9 cellular contexts compared by ENCODE assay signal in the genomic region with DNA sequence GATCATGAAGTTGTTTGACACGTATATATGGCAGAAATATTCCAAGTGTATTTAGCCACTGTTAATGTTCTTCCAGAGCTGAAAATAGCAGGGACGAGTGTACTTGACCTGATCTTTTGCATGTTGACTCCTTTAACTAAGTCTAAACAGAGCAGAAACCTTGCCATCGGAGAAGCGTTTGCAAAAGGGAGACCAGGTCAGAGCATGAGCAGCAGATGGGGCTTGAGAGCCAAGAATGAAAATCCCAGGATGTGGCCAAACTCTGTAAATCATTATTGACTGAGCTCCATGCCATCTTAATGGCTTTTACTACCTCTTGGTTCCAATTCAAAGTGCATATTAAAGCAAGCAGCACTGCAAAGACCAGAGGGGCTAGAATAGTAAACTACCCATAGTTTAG. TPM values are rescaled to one million over a fixed set of nuclear protein-coding genes. Genes with fewer than 3 reads are reported as not detected.
A peak's percentile ranks its signal among the peaks of the same experiment; 100 is the strongest.
DNase-seq lines count a peak whose midpoint lies in the region; ATAC-seq, FAIRE-seq and TF ChIP-seq lines count a peak whose summit lies in the region.
"Had no signal": no experiment of that assay in that cellular context is flagged by ENCODE, and none has a peak within 500 bp of the region (broad histone marks: within the 10 kb centered on the region; RNA-seq: fewer than 3 reads in every experiment).

No MANE protein-coding gene starts in this region.

- H3K27me3 Mint-ChIP-seq in activated T-helper 2 cell treated with anti-CD3 and anti-CD28 coated beads, Interferon-gamma antibody, Interleukin-2, Interleukin-4, amounts not matched to agents 10 μg/mL and 5 μg/mL and 100 μg/mL, durations not matched to agents 14 hours and 24 hours and 36 hours (ENCODE audit: low read depth) = peaks cover 11% of the 10 kb centered on the region

- H3K4me1 Mint-ChIP-seq in activated T-helper 2 cell treated with anti-CD3 and anti-CD28 coated beads, Interferon-gamma antibody, Interleukin-2, Interleukin-4, amounts not matched to agents 10 μg/mL and 5 μg/mL and 100 μg/mL, durations not matched to agents 14 hours and 24 hours and 36 hours (ENCODE audit: low read depth) = peaks cover 6% of the 10 kb centered on the region
- H3K4me1 Mint-ChIP-seq: activated naive CD4-positive, alpha-beta T cell treated with anti-CD3 and anti-CD28 coated beads, Interleukin-2, amount 50 U/mL, for 24 hours had no signal

- TF ChIP-seq RAD21 in A549 (conservative IDR thresholded peaks at IDR 0.05 in 1 of 2, IDR thresholded peaks at IDR 0.05 in 1 of 2) = peak; percentile 24 to 38; a peak in 2 of 5 replicates

- FAIRE-seq in A549 (lab: Jason Lieb, UNC) (no peak), keratinocyte (lab: Jason Lieb, UNC) (peak; percentile 73)

- TF ChIP-seq CTCF in A549 (IDR thresholded peaks at IDR 0.05) = no peak; the same call in 2 of the 3 replicates
- TF ChIP-seq CTCF in keratinocyte (optimal IDR thresholded peaks at IDR 0.05 in 1 of 3, IDR thresholded peaks at IDR 0.05 in 1 of 3, conservative IDR thresholded peaks at IDR 0.05 in 1 of 3; ENCODE audit: extremely low read depth in 1 of 3, insufficient read depth in 2 of 3, low read length in 3 of 3) = peak; percentile 21 to 46 (median 25)

- H3K79me2 ChIP-seq in GM23248 (ENCODE audit: insufficient read depth) = no peaks in the 10 kb centered on the region
- no peaks in the 10 kb centered on the region for H3K79me2 ChIP-seq in keratinocyte (ENCODE audit: control insufficient read depth, insufficient read depth, low read length)

- no peaks in the 10 kb centered on the region for H3K36me3 Mint-ChIP-seq in activated T-helper 2 cell treated with anti-CD3 and anti-CD28 coated beads, Interferon-gamma antibody, Interleukin-2, Interleukin-4, amounts not matched to agents 10 μg/mL and 5 μg/mL and 100 μg/mL, durations not matched to agents 14 hours and 24 hours and 36 hours (ENCODE audit: low read depth)
- H3K36me3 Mint-ChIP-seq: activated naive CD4-positive, alpha-beta T cell treated with anti-CD3 and anti-CD28 coated beads, Interleukin-2, amount 50 U/mL, for 24 hours had no signal

- H4K20me1 ChIP-seq in GM23248 (ENCODE audit: insufficient read depth) (no peaks in the 10 kb centered on the region), keratinocyte (ENCODE audit: control insufficient read depth, extremely low read depth, insufficient read depth, low read length) (no peaks in the 10 kb centered on the region)

- CTCF ChIA-PET in A549 (lab: Yijun Ruan, JAX) = interaction anchor here (0.9 kb wide), 1 partner anchor 133 kb away, joined by 3 read pairs; no protein-coding TSS in a partner anchor

- POLR2A ChIA-PET in A549 (lab: Yijun Ruan, JAX) = no interaction called here

- ATAC-seq in A549 (no peak), SK-N-SH treated with all-trans-retinoic acid at 6 μM for 48 hours (peak; percentile 92), GM18502 (IDR thresholded peaks at IDR 0.05; ENCODE audit: poor library complexity, unreplicated experiment) (no peak), HG02885 (IDR thresholded peaks at IDR 0.05; ENCODE audit: poor library complexity, unreplicated experiment) (no peak)

- no peak overlapping the region for H3K27ac ChIP-seq in A549
- peak overlapping the region; percentile 88 for H3K27ac ChIP-seq in GM23248
- no peak overlapping the region for H3K27ac ChIP-seq in keratinocyte (ENCODE audit: control insufficient read depth, insufficient read depth, low read length)

- H3K4me2 ChIP-seq in A549 (no peak overlapping the region), GM23248 (ENCODE audit: unreplicated experiment) (peak overlapping the region; percentile 91), keratinocyte (ENCODE audit: control insufficient read depth, extremely low read depth, insufficient read depth, low read depth, low read length) (no peak overlapping the region)

- H3K4me1 ChIP-seq in A549 (no peaks in the 10 kb centered on the region), GM23248 (ENCODE audit: insufficient read depth) (peaks cover 31% of the 10 kb centered on the region), keratinocyte (ENCODE audit: control insufficient read depth, extremely low read depth, insufficient read depth, low read length) (no peaks in the 10 kb centered on the region)

- no peak for TF ChIP-seq POLR2A in A549 (IDR thresholded peaks at IDR 0.05; ENCODE audit: low read length)

- H3K9ac ChIP-seq in GM23248 (peak overlapping the region; percentile 81), keratinocyte (ENCODE audit: control insufficient read depth, extremely low read depth, insufficient read depth, low read length) (no peak overlapping the region)

- H3K36me3 ChIP-seq in GM23248 (ENCODE audit: low read depth) (no peaks in the 10 kb centered on the region), keratinocyte (ENCODE audit: control insufficient read depth in 2 of 2, extremely low read depth in 1 of 2, insufficient read depth in 2 of 2, low read length in 2 of 2) (no peaks in the 10 kb centered on the region)

- H3K27me3 ChIP-seq in GM23248 (replicated peaks; ENCODE audit: insufficient read depth) (no peaks in the 10 kb centered on the region), keratinocyte (ENCODE audit: control insufficient read depth, extremely low read depth, insufficient read depth, low read length) (no peaks in the 10 kb centered on the region)

- no peak overlapping the region for H3K4me3 Mint-ChIP-seq in activated T-helper 2 cell treated with anti-CD3 and anti-CD28 coated beads, Interferon-gamma antibody, Interleukin-2, Interleukin-4, amounts not matched to agents 10 μg/mL and 5 μg/mL and 100 μg/mL, durations not matched to agents 14 hours and 24 hours and 36 hours (ENCODE audit: low read depth)
- H3K4me3 Mint-ChIP-seq: activated naive CD4-positive, alpha-beta T cell treated with anti-CD3 and anti-CD28 coated beads, Interleukin-2, amount 50 U/mL, for 24 hours had no signal

- in situ Hi-C loops in GM23248 (cut with MboI) = no loop called here

- H3F3A ChIP-seq in GM23248 (ENCODE audit: insufficient read depth) = peaks cover 26% of the 10 kb centered on the region

- TF ChIP-seq EP300 in A549 (IDR thresholded peaks at IDR 0.05) = no peak

- dilution Hi-C loops in keratinocyte (cut with MboI; ENCODE audit: extremely low pct_ligation_motif_present, low sequenced_read_pairs) = no loop called here

- DNase-seq in A549 (ENCODE audit: low read depth in 1 of 2, low spot score in 1 of 2) (peak; percentile 3 to 9), GM23248 (peak; percentile 73), keratinocyte (ENCODE audit: low read depth, low spot score) (no peak)
- DNase-seq in activated CD4-positive, alpha-beta T cell treated with anti-CD3 and anti-CD28 coated beads for 48 hours = no peak
- no peak for DNase-seq in activated T-helper 2 cell treated with anti-CD3 and anti-CD28 coated beads, Interferon-gamma antibody, Interleukin-2, Interleukin-4, amounts not matched to agents 10 μg/mL and 5 μg/mL and 100 μg/mL, durations not matched to agents 14 hours and 24 hours and 36 hours (ENCODE audit: low spot score)

- no peaks in the 10 kb centered on the region for H3K9me3 Mint-ChIP-seq in activated T-helper 2 cell treated with anti-CD3 and anti-CD28 coated beads, Interferon-gamma antibody, Interleukin-2, Interleukin-4, amounts not matched to agents 10 μg/mL and 5 μg/mL and 100 μg/mL, durations not matched to agents 14 hours and 24 hours and 36 hours
- H3K9me3 Mint-ChIP-seq: activated naive CD4-positive, alpha-beta T cell treated with anti-CD3 and anti-CD28 coated beads, Interleukin-2, amount 50 U/mL, for 24 hours had no signal

- no peak overlapping the region for H3K4me3 ChIP-seq in A549
- H3K4me3 ChIP-seq in GM23248 = peak overlapping the region; percentile 48; the same call in 1 of the 2 replicates
- no peak overlapping the region for H3K4me3 ChIP-seq in keratinocyte (ENCODE audit: control insufficient read depth in 2 of 3, extremely low read depth in 1 of 3, insufficient read depth in 2 of 3, low read depth in 1 of 3, low read length in 3 of 3)

- H3K27ac Mint-ChIP-seq in activated T-helper 2 cell treated with anti-CD3 and anti-CD28 coated beads, Interferon-gamma antibody, Interleukin-2, Interleukin-4, amounts not matched to agents 10 μg/mL and 5 μg/mL and 100 μg/mL, durations not matched to agents 14 hours and 24 hours and 36 hours = no peak overlapping the region
- H3K27ac Mint-ChIP-seq: activated naive CD4-positive, alpha-beta T cell treated with anti-CD3 and anti-CD28 coated beads, Interleukin-2, amount 50 U/mL, for 24 hours had no signal

- H3K9me3 ChIP-seq in A549 (no peaks in the 10 kb centered on the region), GM23248 (ENCODE audit: low read depth) (no peaks in the 10 kb centered on the region), keratinocyte (ENCODE audit: control insufficient read depth, low read depth, low read length) (no peaks in the 10 kb centered on the region)

- 0% methylated on average over 4 of the region's 4 CpGs for WGBS in A549 (ENCODE audit: missing lambda C conversion rate)
- 3% methylated on average over 4 of the region's 4 CpGs for WGBS in GM23248 (ENCODE audit: low coverage in 1 of 2, low lambda C conversion rate in 2 of 2, missing lambda C conversion rate in 2 of 2), 2 experiments

- H3K9me2 ChIP-seq in GM23248 (ENCODE audit: insufficient read depth) = no peaks in the 10 kb centered on the region

- H2AFZ ChIP-seq in GM23248 (peak overlapping the region; percentile 50; the same call in 1 of the 2 replicates), keratinocyte (ENCODE audit: control insufficient read depth, low read length) (no peak overlapping the region)

- H3K9me1 ChIP-seq in keratinocyte (ENCODE audit: control insufficient read depth, extremely low read depth, insufficient read depth, low read length) = no peaks in the 10 kb centered on the region

- intact Hi-C loops in activated T-helper 2 cell treated with anti-CD3 and anti-CD28 coated beads, Interferon-gamma antibody, Interleukin-2, Interleukin-4, amounts not matched to agents 10 μg/mL and 5 μg/mL and 100 μg/mL, durations not matched to agents 14 hours and 24 hours and 36 hours (cut with micrococcal nuclease) = no loop called here

RNA-seq across cellular contexts. Expression of a gene that starts 55.5 kb away (rescaled TPM):
- not detected in 2 replicates for polyA plus RNA-seq in A549 (2011; rRNA removed)
- polyA plus RNA-seq in A549 (2012; cell fraction: cytosol; rRNA removed) = not detected in 2 replicates
- polyA plus RNA-seq in A549 (2012; cell fraction: nucleus; rRNA removed) = not detected in 2 replicates
- polyA plus RNA-seq in A549 (2017; fragmentation: RNase III; extraction: RNeasy Plus Mini Kit Qiagen cat#74134 plus additional on column Dnase treatment) = not detected in 3 replicates
- not detected in 2 replicates for polyA minus RNA-seq in A549 (2011; rRNA and poly(A)+ RNA removed)
- not detected in 2 replicates for total RNA-seq in GM23248 (2014; rRNA removed; shearing (Covaris generic))
- polyA plus RNA-seq in GM23248 (2016; fragmentation: Nextera tagmentation; extraction: Ambion mirVana) = not detected in 2 replicates
- not detected in 3 replicates for polyA plus RNA-seq in keratinocyte
- polyA plus RNA-seq in keratinocyte (2011; ENCODE audit: low read depth) = not detected
- not detected in 2 replicates for polyA plus RNA-seq in keratinocyte (2011; cell fraction: cytosol; rRNA removed)
- not detected in 2 replicates for polyA plus RNA-seq in keratinocyte (2011; cell fraction: nucleus; rRNA removed)
- polyA plus RNA-seq in keratinocyte (2012; ENCODE audit: low replicate concordance) = not detected in 2 replicates
- polyA minus RNA-seq in keratinocyte = not detected in 3 replicates
- polyA minus RNA-seq in keratinocyte (2011; cell fraction: cytosol; rRNA and poly(A)+ RNA removed) = not detected
- not detected in 2 replicates for polyA minus RNA-seq in keratinocyte (2011; cell fraction: nucleus; rRNA and poly(A)+ RNA removed)
- total RNA-seq in activated T-helper 2 cell treated with anti-CD3 and anti-CD28 coated beads, Interferon-gamma antibody, Interleukin-2, Interleukin-4, amounts not matched to agents 10 μg/mL and 5 μg/mL and 100 μg/mL, durations not matched to agents 14 hours and 24 hours and 36 hours = not detected in 2 replicates

Comparison
In these comparisons a context has a peak if more than half of its experiments do, and no peak if none do; other contexts are left out.
1. DNase-seq: peak in A549 (2 of 2) and GM23248 (single experiment); none in keratinocyte (single experiment), activated CD4-positive, alpha-beta T cell treated with anti-CD3 and anti-CD28 coated beads for 48 hours (single experiment) and activated T-helper 2 cell treated with anti-CD3 and anti-CD28 coated beads, Interferon-gamma antibody, Interleukin-2, Interleukin-4, amounts not matched to agents 10 μg/mL and 5 μg/mL and 100 μg/mL, durations not matched to agents 14 hours and 24 hours and 36 hours (single experiment).